1 cellular context compared by ENCODE assay signal in genomic region chr7:25125137-25125946, GRCh38.
A peak's percentile ranks its signal among the peaks of the same experiment; 100 is the strongest.
TF ChIP-seq lines count a peak whose summit lies in the region.

CYCS (minus strand) TSS chr7:25125260; CDS start chr7:25124119, 1,141 bp downstream.

TF ChIP-seq in K562, 482 proteins besides CTCF, POLR2A, EP300 and RAD21 (continued from another document and continues in another):
- TF ChIP-seq ARID4B (CRISPR knock-in tag; IDR thresholded peaks at IDR 0.05) (peak; percentile 18), NFRKB (IDR thresholded peaks at IDR 0.05; ENCODE audit: low read depth) (peak; percentile 49), ZFP30 (CRISPR knock-in tag; IDR thresholded peaks at IDR 0.05; ENCODE audit: borderline replicate concordance) (no peak), MBD2 (IDR thresholded peaks at IDR 0.05; ENCODE audit: borderline replicate concordance, low read depth) (peak; percentile 96), EZH2 (IDR thresholded peaks at IDR 0.05; ENCODE audit: borderline replicate concordance, low read depth, low read length) (no peak), AFF4 (CRISPR knock-in tag; IDR thresholded peaks at IDR 0.05) (peak; percentile 97), GTF2F1 (IDR thresholded peaks at IDR 0.05; ENCODE audit: low read depth, low read length) (peak; percentile 94), RBFOX2 (IDR thresholded peaks at IDR 0.05; ENCODE audit: low read depth, low read length) (peak; percentile 100), ZHX1 (conservative IDR thresholded peaks at IDR 0.05; ENCODE audit: low read length) (no peak), NBN (IDR thresholded peaks at IDR 0.05; ENCODE audit: low read depth) (peak; percentile 97), SRSF3 (IDR thresholded peaks at IDR 0.05; ENCODE audit: insufficient read depth, low read length) (no peak), TCFL5 (CRISPR knock-in tag; conservative IDR thresholded peaks at IDR 0.05) (no peak), KAT2B (IDR thresholded peaks at IDR 0.05; ENCODE audit: low read depth, low read length) (no peak), GMEB1 (CRISPR knock-in tag; IDR thresholded peaks at IDR 0.05) (peak; percentile 100), ARHGAP35 (IDR thresholded peaks at IDR 0.05; ENCODE audit: partially characterized antibody) (no peak), ZNF785 (CRISPR knock-in tag; IDR thresholded peaks at IDR 0.05) (no peak), BMI1 (IDR thresholded peaks at IDR 0.05; ENCODE audit: low read length) (0 out of 2 replicates have a peak, but pooled peaks have one; percentile 30), BDP1 (IDR thresholded peaks at IDR 0.05; ENCODE audit: insufficient read depth, insufficient read length) (no peak), GTF2A2 (tag; IDR thresholded peaks at IDR 0.05) (peak; percentile 93), SMARCE1 (IDR thresholded peaks at IDR 0.05) (no peak), NFIC (IDR thresholded peaks at IDR 0.05) (peak; percentile 60), ZFX (CRISPR knock-in tag; IDR thresholded peaks at IDR 0.05) (peak; percentile 75), RCOR1 (IDR thresholded peaks at IDR 0.05; ENCODE audit: borderline replicate concordance in 1 of 2, low read depth in 2 of 2, low read length in 2 of 2) (no peak), GATA2 (CRISPR knock-in tag; IDR thresholded peaks at IDR 0.05) (no peak), ZKSCAN3 (CRISPR knock-in tag; IDR thresholded peaks at IDR 0.05) (no peak), TCF15 (CRISPR knock-in tag; IDR thresholded peaks at IDR 0.05) (no peak), BRD9 (IDR thresholded peaks at IDR 0.05; ENCODE audit: low read depth, partially characterized antibody) (no peak), PCBP1 (IDR thresholded peaks at IDR 0.05; ENCODE audit: low read depth, low read length, poor library complexity, severe bottlenecking) (peak; percentile 72), ZNF77 (CRISPR knock-in tag; IDR thresholded peaks at IDR 0.05) (no peak)
- TF ChIP-seq, protein P1, sequence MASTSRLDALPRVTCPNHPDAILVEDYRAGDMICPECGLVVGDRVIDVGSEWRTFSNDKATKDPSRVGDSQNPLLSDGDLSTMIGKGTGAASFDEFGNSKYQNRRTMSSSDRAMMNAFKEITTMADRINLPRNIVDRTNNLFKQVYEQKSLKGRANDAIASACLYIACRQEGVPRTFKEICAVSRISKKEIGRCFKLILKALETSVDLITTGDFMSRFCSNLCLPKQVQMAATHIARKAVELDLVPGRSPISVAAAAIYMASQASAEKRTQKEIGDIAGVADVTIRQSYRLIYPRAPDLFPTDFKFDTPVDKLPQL (IDR thresholded peaks at IDR 0.05; ENCODE audit: extremely low read depth, insufficient read length): peak; percentile 35
- TF ChIP-seq, protein P2, sequence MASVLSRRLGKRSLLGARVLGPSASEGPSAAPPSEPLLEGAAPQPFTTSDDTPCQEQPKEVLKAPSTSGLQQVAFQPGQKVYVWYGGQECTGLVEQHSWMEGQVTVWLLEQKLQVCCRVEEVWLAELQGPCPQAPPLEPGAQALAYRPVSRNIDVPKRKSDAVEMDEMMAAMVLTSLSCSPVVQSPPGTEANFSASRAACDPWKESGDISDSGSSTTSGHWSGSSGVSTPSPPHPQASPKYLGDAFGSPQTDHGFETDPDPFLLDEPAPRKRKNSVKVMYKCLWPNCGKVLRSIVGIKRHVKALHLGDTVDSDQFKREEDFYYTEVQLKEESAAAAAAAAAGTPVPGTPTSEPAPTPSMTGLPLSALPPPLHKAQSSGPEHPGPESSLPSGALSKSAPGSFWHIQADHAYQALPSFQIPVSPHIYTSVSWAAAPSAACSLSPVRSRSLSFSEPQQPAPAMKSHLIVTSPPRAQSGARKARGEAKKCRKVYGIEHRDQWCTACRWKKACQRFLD (CRISPR knock-in tag; IDR thresholded peaks at IDR 0.05): peak; percentile 98
- TF ChIP-seq, protein P3, sequence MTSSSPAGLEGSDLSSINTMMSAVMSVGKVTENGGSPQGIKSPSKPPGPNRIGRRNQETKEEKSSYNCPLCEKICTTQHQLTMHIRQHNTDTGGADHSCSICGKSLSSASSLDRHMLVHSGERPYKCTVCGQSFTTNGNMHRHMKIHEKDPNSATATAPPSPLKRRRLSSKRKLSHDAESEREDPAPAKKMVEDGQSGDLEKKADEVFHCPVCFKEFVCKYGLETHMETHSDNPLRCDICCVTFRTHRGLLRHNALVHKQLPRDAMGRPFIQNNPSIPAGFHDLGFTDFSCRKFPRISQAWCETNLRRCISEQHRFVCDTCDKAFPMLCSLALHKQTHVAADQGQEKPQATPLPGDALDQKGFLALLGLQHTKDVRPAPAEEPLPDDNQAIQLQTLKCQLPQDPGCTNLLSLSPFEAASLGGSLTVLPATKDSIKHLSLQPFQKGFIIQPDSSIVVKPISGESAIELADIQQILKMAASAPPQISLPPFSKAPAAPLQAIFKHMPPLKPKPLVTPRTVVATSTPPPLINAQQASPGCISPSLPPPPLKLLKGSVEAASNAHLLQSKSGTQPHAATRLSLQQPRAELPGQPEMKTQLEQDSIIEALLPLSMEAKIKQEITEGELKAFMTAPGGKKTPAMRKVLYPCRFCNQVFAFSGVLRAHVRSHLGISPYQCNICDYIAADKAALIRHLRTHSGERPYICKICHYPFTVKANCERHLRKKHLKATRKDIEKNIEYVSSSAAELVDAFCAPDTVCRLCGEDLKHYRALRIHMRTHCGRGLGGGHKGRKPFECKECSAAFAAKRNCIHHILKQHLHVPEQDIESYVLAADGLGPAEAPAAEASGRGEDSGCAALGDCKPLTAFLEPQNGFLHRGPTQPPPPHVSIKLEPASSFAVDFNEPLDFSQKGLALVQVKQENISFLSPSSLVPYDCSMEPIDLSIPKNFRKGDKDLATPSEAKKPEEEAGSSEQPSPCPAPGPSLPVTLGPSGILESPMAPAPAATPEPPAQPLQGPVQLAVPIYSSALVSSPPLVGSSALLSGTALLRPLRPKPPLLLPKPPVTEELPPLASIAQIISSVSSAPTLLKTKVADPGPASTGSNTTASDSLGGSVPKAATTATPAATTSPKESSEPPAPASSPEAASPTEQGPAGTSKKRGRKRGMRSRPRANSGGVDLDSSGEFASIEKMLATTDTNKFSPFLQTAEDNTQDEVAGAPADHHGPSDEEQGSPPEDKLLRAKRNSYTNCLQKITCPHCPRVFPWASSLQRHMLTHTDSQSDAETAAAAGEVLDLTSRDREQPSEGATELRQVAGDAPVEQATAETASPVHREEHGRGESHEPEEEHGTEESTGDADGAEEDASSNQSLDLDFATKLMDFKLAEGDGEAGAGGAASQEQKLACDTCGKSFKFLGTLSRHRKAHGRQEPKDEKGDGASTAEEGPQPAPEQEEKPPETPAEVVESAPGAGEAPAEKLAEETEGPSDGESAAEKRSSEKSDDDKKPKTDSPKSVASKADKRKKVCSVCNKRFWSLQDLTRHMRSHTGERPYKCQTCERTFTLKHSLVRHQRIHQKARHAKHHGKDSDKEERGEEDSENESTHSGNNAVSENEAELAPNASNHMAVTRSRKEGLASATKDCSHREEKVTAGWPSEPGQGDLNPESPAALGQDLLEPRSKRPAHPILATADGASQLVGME (CRISPR knock-in tag; IDR thresholded peaks at IDR 0.05): peak; percentile 68; the same call in 1 of the 2 replicates
- TF ChIP-seq, protein P4, sequence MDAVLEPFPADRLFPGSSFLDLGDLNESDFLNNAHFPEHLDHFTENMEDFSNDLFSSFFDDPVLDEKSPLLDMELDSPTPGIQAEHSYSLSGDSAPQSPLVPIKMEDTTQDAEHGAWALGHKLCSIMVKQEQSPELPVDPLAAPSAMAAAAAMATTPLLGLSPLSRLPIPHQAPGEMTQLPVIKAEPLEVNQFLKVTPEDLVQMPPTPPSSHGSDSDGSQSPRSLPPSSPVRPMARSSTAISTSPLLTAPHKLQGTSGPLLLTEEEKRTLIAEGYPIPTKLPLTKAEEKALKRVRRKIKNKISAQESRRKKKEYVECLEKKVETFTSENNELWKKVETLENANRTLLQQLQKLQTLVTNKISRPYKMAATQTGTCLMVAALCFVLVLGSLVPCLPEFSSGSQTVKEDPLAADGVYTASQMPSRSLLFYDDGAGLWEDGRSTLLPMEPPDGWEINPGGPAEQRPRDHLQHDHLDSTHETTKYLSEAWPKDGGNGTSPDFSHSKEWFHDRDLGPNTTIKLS (IDR thresholded peaks at IDR 0.05; ENCODE audit: borderline replicate concordance, low read depth): peak; percentile 96
